ENCODE assay signal across 18 cellular contexts in the genomic region with DNA sequence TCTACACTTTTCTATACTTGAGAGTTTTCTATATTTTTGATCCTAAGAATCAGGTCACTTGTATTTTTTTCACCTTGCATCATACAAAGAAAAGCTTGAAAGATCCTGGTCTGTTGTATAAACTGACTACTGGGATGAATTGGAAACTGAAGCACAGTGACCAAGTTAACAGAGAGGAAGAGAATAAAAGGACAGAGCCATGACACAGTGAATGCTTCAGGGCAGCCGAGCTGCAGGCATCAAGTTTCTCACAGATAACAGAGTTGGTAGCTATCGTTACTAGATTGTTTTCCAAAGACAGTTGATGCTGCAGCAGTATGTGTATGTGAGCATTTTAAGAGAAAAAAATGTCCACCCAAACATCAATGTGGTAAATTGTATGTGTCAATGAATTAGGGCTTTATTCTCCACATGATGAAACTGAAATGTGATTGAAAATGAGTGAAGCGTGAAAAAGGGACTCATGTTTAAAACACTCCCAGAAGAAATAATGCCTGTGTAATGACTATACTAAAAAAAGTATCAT.
DNase-seq lines count a peak whose midpoint lies in the region; ATAC-seq and TF ChIP-seq lines count a peak whose summit lies in the region.
"Had no signal": no experiment of that assay in that cellular context is flagged by ENCODE, and none has a peak within 500 bp of the region (broad histone marks: within the 10 kb centered on the region; RNA-seq: fewer than 3 reads in every experiment).

No MANE protein-coding gene starts in this region.

- 77 to 81% methylated on average over 3 of the region's 3 CpGs for WGBS in upper lobe of left lung, 2 donors

- peak; percentile 50 for DNase-seq in COLO829 (ENCODE audit: low spot score)
- no peak for DNase-seq in GM23338 (ENCODE audit: low spot score)
- peak; percentile 2 for DNase-seq in adipocyte (ENCODE audit: low read depth)
- DNase-seq in left kidney (ENCODE audit: low read depth, low spot score): peak; percentile 74
- DNase-seq in upper lobe of left lung: no peak
- DNase-seq in stimulated activated CD4-positive, alpha-beta T cell treated with anti-CD3 and anti-CD28 coated beads, Interleukin-2, amount 100 ng/mL, for 48 hours: no peak
- DNase-seq: CD4-positive, CD25-positive, alpha-beta regulatory T cell; EL; H9; NCI-H1048; NCI-H1694; NCI-H524 treated with DMSO at 0.1 percent for 48 hours; NK-92 treated with Interleukin-12 subunit alpha and Interleukin-12 subunit beta, amount 100 ng/mL, for 24 hours had no signal

- no peaks in the 10 kb centered on the region for H3K79me2 ChIP-seq in GM23338 (replicated peaks; ENCODE audit: insufficient read depth)

- no peak overlapping the region for H3K4me3 Mint-ChIP-seq in GM23338
- H3K4me3 Mint-ChIP-seq: B cell; CD4-positive, CD25-positive, alpha-beta regulatory T cell; H9 had no signal

- H3K4me1 ChIP-seq in GM23338 (ENCODE audit: insufficient read depth) (no peaks in the 10 kb centered on the region), adipocyte (ENCODE audit: control insufficient read depth, insufficient read depth, low read length) (no peaks in the 10 kb centered on the region), upper lobe of left lung (no peaks in the 10 kb centered on the region)
- H3K4me1 ChIP-seq: SJSA1 had no signal

- no peaks in the 10 kb centered on the region for H3K36me3 Mint-ChIP-seq in GM23338 (ENCODE audit: low read depth)
- H3K36me3 Mint-ChIP-seq: CD4-positive, CD25-positive, alpha-beta regulatory T cell had no signal

- ATAC-seq in GM23338 (0 out of 3 replicates have a peak, but pooled peaks have one; percentile 32), GM18517 (IDR thresholded peaks at IDR 0.05; ENCODE audit: unreplicated experiment) (no peak), upper lobe of left lung (ENCODE audit: low FRiP score in 2 of 2) (no peak)

- H4K20me1 ChIP-seq in GM23338 (replicated peaks; ENCODE audit: insufficient read depth): no peaks in the 10 kb centered on the region

- no peak for TF ChIP-seq EP300 in upper lobe of left lung (IDR thresholded peaks at IDR 0.05)

- peak overlapping the region; percentile 38; the same call in 1 of the 2 replicates for H2AFZ ChIP-seq in GM23338

- H3K27me3 Mint-ChIP-seq in GM23338 (ENCODE audit: insufficient read depth, low read depth, poor library complexity): no peaks in the 10 kb centered on the region
- H3K27me3 Mint-ChIP-seq: B cell; CD4-positive, CD25-positive, alpha-beta regulatory T cell had no signal

- no peak for TF ChIP-seq POLR2A in upper lobe of left lung (IDR thresholded peaks at IDR 0.05)

- no peak for TF ChIP-seq CTCF in GM23338 (conservative IDR thresholded peaks at IDR 0.05; ENCODE audit: low read depth in 2 of 2)
- no peak for TF ChIP-seq CTCF in upper lobe of left lung (IDR thresholded peaks at IDR 0.05)

- no peak overlapping the region for H3K4me3 ChIP-seq in GM23338
- H3K4me3 ChIP-seq in adipocyte (ENCODE audit: low read length): no peak overlapping the region
- H3K4me3 ChIP-seq in upper lobe of left lung: no peak overlapping the region
- H3K4me3 ChIP-seq: SJSA1 had no signal

- no peak overlapping the region for H3K4me2 ChIP-seq in GM23338
- H3K4me2 ChIP-seq: KMS-11 had no signal

- H3K9ac ChIP-seq in adipocyte (ENCODE audit: low read length): no peak overlapping the region
- H3K9ac ChIP-seq: KMS-11 had no signal

- H3K27ac Mint-ChIP-seq in GM23338: no peak overlapping the region
- H3K27ac Mint-ChIP-seq: B cell; CD4-positive, CD25-positive, alpha-beta regulatory T cell had no signal

- H3K9me3 Mint-ChIP-seq in GM23338: peaks cover 3% of the 10 kb centered on the region; the same call in 1 of the 3 replicates

- H3F3A ChIP-seq in GM23338 (replicated peaks; ENCODE audit: low read depth): no peaks in the 10 kb centered on the region

- H3K27ac ChIP-seq in GM23338 (ENCODE audit: low read depth) (no peak overlapping the region), upper lobe of left lung (no peak overlapping the region)
- H3K27ac ChIP-seq: KMS-11, RWPE1, SJSA1 had no signal

- H3K9me3 ChIP-seq in adipocyte (ENCODE audit: control insufficient read depth, low read length) (no peaks in the 10 kb centered on the region), upper lobe of left lung (no peaks in the 10 kb centered on the region)

- no peaks in the 10 kb centered on the region for H3K27me3 ChIP-seq in GM23338 (ENCODE audit: insufficient read depth)
- H3K27me3 ChIP-seq in adipocyte (replicated peaks; ENCODE audit: control insufficient read depth, insufficient read depth, low read length): no peaks in the 10 kb centered on the region
- no peaks in the 10 kb centered on the region for H3K27me3 ChIP-seq in upper lobe of left lung
- H3K27me3 ChIP-seq: SJSA1 had no signal

- H3K36me3 ChIP-seq in GM23338 (ENCODE audit: insufficient read depth): no peaks in the 10 kb centered on the region
- no peaks in the 10 kb centered on the region for H3K36me3 ChIP-seq in adipocyte (ENCODE audit: control insufficient read depth, insufficient read depth, low read length, severe bottlenecking)
- no peaks in the 10 kb centered on the region for H3K36me3 ChIP-seq in upper lobe of left lung
- H3K36me3 ChIP-seq: SJSA1 had no signal

- H3K9me2 ChIP-seq in GM23338 (ENCODE audit: insufficient read depth): no peaks in the 10 kb centered on the region; the same call in 1 of the 2 replicates

- peaks cover 4% of the 10 kb centered on the region; the same call in 2 of the 3 replicates for H3K4me1 Mint-ChIP-seq in GM23338
- H3K4me1 Mint-ChIP-seq: B cell; CD4-positive, CD25-positive, alpha-beta regulatory T cell had no signal

TF ChIP-seq in GM23338, 12 proteins besides CTCF, POLR2A, EP300 and RAD21 (continues in another document):
- no peak for TF ChIP-seq STAT1 (IDR thresholded peaks at IDR 0.05; ENCODE audit: unreplicated experiment)
- TF ChIP-seq ZNF331 (CRISPR knock-in tag; IDR thresholded peaks at IDR 0.05; ENCODE audit: low read depth): no peak
- TF ChIP-seq, protein P1, sequence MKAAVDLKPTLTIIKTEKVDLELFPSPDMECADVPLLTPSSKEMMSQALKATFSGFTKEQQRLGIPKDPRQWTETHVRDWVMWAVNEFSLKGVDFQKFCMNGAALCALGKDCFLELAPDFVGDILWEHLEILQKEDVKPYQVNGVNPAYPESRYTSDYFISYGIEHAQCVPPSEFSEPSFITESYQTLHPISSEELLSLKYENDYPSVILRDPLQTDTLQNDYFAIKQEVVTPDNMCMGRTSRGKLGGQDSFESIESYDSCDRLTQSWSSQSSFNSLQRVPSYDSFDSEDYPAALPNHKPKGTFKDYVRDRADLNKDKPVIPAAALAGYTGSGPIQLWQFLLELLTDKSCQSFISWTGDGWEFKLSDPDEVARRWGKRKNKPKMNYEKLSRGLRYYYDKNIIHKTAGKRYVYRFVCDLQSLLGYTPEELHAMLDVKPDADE (IDR thresholded peaks at IDR 0.05): no peak
- no peak for TF ChIP-seq JUNB (IDR thresholded peaks at IDR 0.05; ENCODE audit: unreplicated experiment)
- no peak for TF ChIP-seq EZH2phosphoT487 (IDR thresholded peaks at IDR 0.05; ENCODE audit: unreplicated experiment)
- TF ChIP-seq, protein P2, sequence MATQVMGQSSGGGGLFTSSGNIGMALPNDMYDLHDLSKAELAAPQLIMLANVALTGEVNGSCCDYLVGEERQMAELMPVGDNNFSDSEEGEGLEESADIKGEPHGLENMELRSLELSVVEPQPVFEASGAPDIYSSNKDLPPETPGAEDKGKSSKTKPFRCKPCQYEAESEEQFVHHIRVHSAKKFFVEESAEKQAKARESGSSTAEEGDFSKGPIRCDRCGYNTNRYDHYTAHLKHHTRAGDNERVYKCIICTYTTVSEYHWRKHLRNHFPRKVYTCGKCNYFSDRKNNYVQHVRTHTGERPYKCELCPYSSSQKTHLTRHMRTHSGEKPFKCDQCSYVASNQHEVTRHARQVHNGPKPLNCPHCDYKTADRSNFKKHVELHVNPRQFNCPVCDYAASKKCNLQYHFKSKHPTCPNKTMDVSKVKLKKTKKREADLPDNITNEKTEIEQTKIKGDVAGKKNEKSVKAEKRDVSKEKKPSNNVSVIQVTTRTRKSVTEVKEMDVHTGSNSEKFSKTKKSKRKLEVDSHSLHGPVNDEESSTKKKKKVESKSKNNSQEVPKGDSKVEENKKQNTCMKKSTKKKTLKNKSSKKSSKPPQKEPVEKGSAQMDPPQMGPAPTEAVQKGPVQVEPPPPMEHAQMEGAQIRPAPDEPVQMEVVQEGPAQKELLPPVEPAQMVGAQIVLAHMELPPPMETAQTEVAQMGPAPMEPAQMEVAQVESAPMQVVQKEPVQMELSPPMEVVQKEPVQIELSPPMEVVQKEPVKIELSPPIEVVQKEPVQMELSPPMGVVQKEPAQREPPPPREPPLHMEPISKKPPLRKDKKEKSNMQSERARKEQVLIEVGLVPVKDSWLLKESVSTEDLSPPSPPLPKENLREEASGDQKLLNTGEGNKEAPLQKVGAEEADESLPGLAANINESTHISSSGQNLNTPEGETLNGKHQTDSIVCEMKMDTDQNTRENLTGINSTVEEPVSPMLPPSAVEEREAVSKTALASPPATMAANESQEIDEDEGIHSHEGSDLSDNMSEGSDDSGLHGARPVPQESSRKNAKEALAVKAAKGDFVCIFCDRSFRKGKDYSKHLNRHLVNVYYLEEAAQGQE (IDR thresholded peaks at IDR 0.05; ENCODE audit: unreplicated experiment): no peak
- TF ChIP-seq POLR2AphosphoS5 (IDR thresholded peaks at IDR 0.05; ENCODE audit: low read depth): no peak
- TF ChIP-seq EZH2 (IDR thresholded peaks at IDR 0.05; ENCODE audit: low read depth, unreplicated experiment): no peak

Comparison
In these comparisons a context has a peak if more than half of its experiments do, and no peak if none do; other contexts are left out.
1. DNase-seq: peak in COLO829 (single experiment), adipocyte (single experiment) and left kidney (single experiment); none in GM23338 (single experiment), upper lobe of left lung (0 of 2) and stimulated activated CD4-positive, alpha-beta T cell treated with anti-CD3 and anti-CD28 coated beads, Interleukin-2, amount 100 ng/mL, for 48 hours (0 of 2).